In genomic region chr6:42176981-42177380, GRCh38 we compare ENCODE assay signal across 26 cellular contexts. TPM values are rescaled to one million over a fixed set of nuclear protein-coding genes. Genes with fewer than 3 reads are reported as not detected.
A peak's percentile ranks its signal among the peaks of the same experiment; 100 is the strongest.
DNase-seq lines count a peak whose midpoint lies in the region; ATAC-seq lines count a peak whose summit lies in the region.
"Had no signal": no experiment of that assay in that cellular context is flagged by ENCODE, and none has a peak within 500 bp of the region (broad histone marks: within the 10 kb centered on the region; RNA-seq: fewer than 3 reads in every experiment).

No MANE protein-coding gene starts in this region.

- CTCF ChIA-PET in T-cell (lab: Charles Lee), result no interaction called here

- DNase-seq in NCI-H526 treated with DMSO at 0.1 percent for 48 hours (lab: John Stamatoyannopoulos, UW) (peak; percentile 81), GM03348 (ENCODE audit: low spot score) (no peak), 8988T (no peak), T-cell (no peak)
- DNase-seq: Caco-2; CD8-positive, alpha-beta T cell; DMS79; EL; GDM1; Kasumi-1; NCI-H1092 treated with DMSO at 0.1 percent for 48 hours; NCI-H1436; NCI-H187 treated with DMSO at 0.1 percent for 48 hours; NCI-H2171 treated with DMSO at 0.1 percent for 48 hours; NCI-H345; NCI-H510A treated with DMSO at 0.1 percent for 48 hours; NCI-H774; SIG-M5 had no signal

- POLR2A ChIA-PET in T-cell (lab: Charles Lee), result no interaction called here

- H3K27ac ChIP-seq in HUES48 (ENCODE audit: low read depth, low read length), result peak overlapping the region; percentile 92
- H3K27ac ChIP-seq: C4-2B, SK-N-MC had no signal

- H3K4me1 ChIP-seq in HUES48 (ENCODE audit: control insufficient read depth, insufficient read depth, low read length) (peaks cover 20% of the 10 kb centered on the region), iPS-15b (ENCODE audit: control insufficient read depth, insufficient read depth, low read length) (peaks cover 8% of the 10 kb centered on the region)
- H3K4me1 ChIP-seq: Caco-2 had no signal

- H3K9me3 ChIP-seq in HUES48 (ENCODE audit: control insufficient read depth, insufficient read depth, low read length), result no peaks in the 10 kb centered on the region
- H3K9me3 ChIP-seq in iPS-15b (ENCODE audit: control insufficient read depth, insufficient read depth, low read length), result no peaks in the 10 kb centered on the region
- H3K9me3 ChIP-seq: Caco-2 had no signal

- peaks cover 11 to 24% of the 10 kb centered on the region in 2 donors for H3K27me3 Mint-ChIP-seq in T-cell

- no peak for ATAC-seq in HG03135 (IDR thresholded peaks at IDR 0.05; ENCODE audit: unreplicated experiment)
- no peak for ATAC-seq in T-cell (replicated peaks in 1 of 4)
- ATAC-seq: CD8-positive, alpha-beta T cell had no signal

- no peaks in the 10 kb centered on the region for H3K9me3 Mint-ChIP-seq in T-cell
- H3K9me3 Mint-ChIP-seq: CD8-positive, alpha-beta T cell had no signal

- H3K27ac Mint-ChIP-seq in T-cell, result no peak overlapping the region
- H3K27ac Mint-ChIP-seq: CD8-positive, alpha-beta T cell had no signal

- H3K36me3 ChIP-seq in HUES48 (ENCODE audit: control insufficient read depth, insufficient read depth, low read length) (no peaks in the 10 kb centered on the region; the same call in 1 of the 2 replicates), iPS-15b (ENCODE audit: control insufficient read depth, insufficient read depth, low read length) (no peaks in the 10 kb centered on the region)

- peak overlapping the region; percentile 70 for H3K4me3 ChIP-seq in HUES48 (ENCODE audit: low read depth, low read length)
- peak overlapping the region; percentile 87 for H3K4me3 ChIP-seq in iPS-15b (ENCODE audit: low read depth, low read length)
- H3K4me3 ChIP-seq: SK-N-MC had no signal

- H3K36me3 Mint-ChIP-seq in T-cell, result no peaks in the 10 kb centered on the region
- H3K36me3 Mint-ChIP-seq: CD8-positive, alpha-beta T cell had no signal

- H3K27me3 ChIP-seq in HUES48 (ENCODE audit: control insufficient read depth, insufficient read depth, low read length), result no peaks in the 10 kb centered on the region
- H3K27me3 ChIP-seq in iPS-15b (ENCODE audit: control insufficient read depth, insufficient read depth, low read length), result no peaks in the 10 kb centered on the region

- H3K4me1 Mint-ChIP-seq in T-cell, result peaks cover 0 to 4% (median 2%) of the 10 kb centered on the region in 3 donors

- H3K9ac ChIP-seq in HUES48 (ENCODE audit: low read depth, low read length) (no peak overlapping the region), iPS-15b (ENCODE audit: low read depth, low read length) (no peak overlapping the region)

- H3K4me3 Mint-ChIP-seq in T-cell, result no peak overlapping the region
- H3K4me3 Mint-ChIP-seq: CD8-positive, alpha-beta T cell had no signal

RNA-seq across cellular contexts. Expression of gene GUCA1A, which starts 3.8 kb away (rescaled TPM):
- total RNA-seq in T-cell, result not detected
- total RNA-seq: A673; Caco-2; CD8-positive, alpha-beta T cell; H4; M059J had no signal

RNA-seq across cellular contexts. Expression of gene GUCA1B, which starts 17.8 kb away (rescaled TPM):
- total RNA-seq in T-cell, result 1 to 10 TPM; 1.3 to 5.3 (median 3.6) TPM
- total RNA-seq: H4 had no signal

RNA-seq across cellular contexts. Expression of gene C6orf132, which starts 34.6 kb away (rescaled TPM):
- under 1 TPM in 4 of 5 donors, not detected in 1; 0.05 to 0.18 (median 0.08) TPM for total RNA-seq in T-cell
- total RNA-seq: H4 had no signal

RNA-seq across cellular contexts. Expression of gene MRPS10, which starts 40.7 kb away (rescaled TPM):
- 10 to 100 TPM; 17.6 to 23.6 (median 20.5) TPM for total RNA-seq in T-cell
